ENCODE assay signal across 30 cellular contexts in genomic region chr11:58490827-58491226, GRCh38.
"Had no signal": no experiment of that assay in that cellular context is flagged by ENCODE, and none has a peak within 500 bp of the region (broad histone marks: within the 10 kb centered on the region; RNA-seq: fewer than 3 reads in every experiment).

No MANE protein-coding gene starts in this region.

- H3K9me3 ChIP-seq: adrenal gland, body of pancreas, breast epithelium, SJSA1, SK-N-SH had no signal

- H3K27ac ChIP-seq: adrenal gland, body of pancreas, breast epithelium, SJSA1 had no signal

- ATAC-seq: activated CD8-positive, alpha-beta T cell treated with anti-CD3 and anti-CD28 coated beads for 36 hours; activated naive CD4-positive, alpha-beta T cell treated with anti-CD3 and anti-CD28 coated beads, Interleukin-2, amount 50 U/mL, for 72 hours; body of pancreas; K562; Panc1; T-cell; T-helper 17 cell had no signal

- DNase-seq: activated CD4-positive, alpha-beta T cell treated with anti-CD3 and anti-CD28 coated beads, Interleukin-2, amount 10 ng/mL, durations not matched to agents 24 days and 14 days; activated CD4-positive, alpha-beta T cell treated with anti-CD3 and anti-CD28 coated beads, Interleukin-2, amount 50 U/mL, for 4 hours; activated CD8-positive, alpha-beta T cell treated with anti-CD3 and anti-CD28 coated beads for 36 hours; activated gamma-delta T cell; activated naive CD4-positive, alpha-beta T cell treated with anti-CD3 and anti-CD28 coated beads for 36 hours; activated T-cell treated with anti-CD3 and anti-CD28 coated beads, Interleukin-2, amount 50 U/mL, for 1 hour; adrenal gland; body of pancreas; cerebellar nuclear complex; Karpas-422; MV-4-11; NCI-H1092; NCI-H1694 treated with DMSO at 0.1 percent for 48 hours; NCI-H2029 treated with DMSO at 0.1 percent for 48 hours; NCI-H2107; NCI-H2171; NCI-H510A; NCI-H526; RPMI8226; SHP77 treated with DMSO at 0.1 percent for 48 hours; SK-N-SH; T-cell; T-helper 17 cell; T-helper 9 cell had no signal

- H3K27ac Mint-ChIP-seq: activated CD4-positive, alpha-beta T cell treated with anti-CD3 and anti-CD28 coated beads, Interleukin-2, amount 10 ng/mL, durations not matched to agents 24 days and 14 days; activated CD8-positive, alpha-beta T cell treated with anti-CD3 and anti-CD28 coated beads for 36 hours; activated naive CD4-positive, alpha-beta T cell treated with anti-CD3 and anti-CD28 coated beads for 36 hours; activated naive CD4-positive, alpha-beta T cell treated with anti-CD3 and anti-CD28 coated beads, Interleukin-2, amount 50 U/mL, for 72 hours; activated T-helper 2 cell treated with anti-CD3 and anti-CD28 coated beads, Interferon-gamma antibody, Interleukin-2, Interleukin-4, amounts not matched to agents 10 μg/mL and 5 μg/mL and 100 μg/mL, durations not matched to agents 14 hours and 24 hours and 36 hours; T-cell; T-helper 17 cell had no signal

- H3K36me3 Mint-ChIP-seq: activated naive CD4-positive, alpha-beta T cell treated with anti-CD3 and anti-CD28 coated beads, Interleukin-2, amount 50 U/mL, for 72 hours; T-cell had no signal

- H3K4me3 Mint-ChIP-seq: activated CD4-positive, alpha-beta T cell treated with anti-CD3 and anti-CD28 coated beads, Interleukin-2, amount 10 ng/mL, durations not matched to agents 24 days and 14 days; activated CD8-positive, alpha-beta T cell treated with anti-CD3 and anti-CD28 coated beads for 36 hours; activated naive CD4-positive, alpha-beta T cell treated with anti-CD3 and anti-CD28 coated beads for 36 hours; T-cell; T-helper 17 cell had no signal

- H3K27me3 ChIP-seq: adrenal gland, body of pancreas, breast epithelium, SJSA1 had no signal

- H3K27me3 Mint-ChIP-seq: activated CD4-positive, alpha-beta T cell treated with anti-CD3 and anti-CD28 coated beads, Interleukin-2, amount 10 ng/mL, durations not matched to agents 24 days and 14 days; activated CD8-positive, alpha-beta T cell treated with anti-CD3 and anti-CD28 coated beads for 36 hours; T-cell; T-helper 17 cell had no signal

- H3K9me3 Mint-ChIP-seq: activated CD8-positive, alpha-beta T cell treated with anti-CD3 and anti-CD28 coated beads for 36 hours; activated naive CD4-positive, alpha-beta T cell treated with anti-CD3 and anti-CD28 coated beads for 36 hours; activated T-helper 2 cell treated with anti-CD3 and anti-CD28 coated beads, Interferon-gamma antibody, Interleukin-2, Interleukin-4, amounts not matched to agents 10 μg/mL and 5 μg/mL and 100 μg/mL, durations not matched to agents 14 hours and 24 hours and 36 hours; T-cell had no signal

- H3K4me1 Mint-ChIP-seq: activated CD4-positive, alpha-beta T cell treated with anti-CD3 and anti-CD28 coated beads, Interleukin-2, amount 10 ng/mL, durations not matched to agents 24 days and 14 days; T-helper 17 cell had no signal

- H3K4me3 ChIP-seq: adrenal gland, body of pancreas, breast epithelium, K562, SJSA1 had no signal

- H3K36me3 ChIP-seq: adrenal gland, breast epithelium, SJSA1 had no signal
